8 cellular contexts compared by ENCODE assay signal in genomic region chr3:50260027-50260941, GRCh38. TPM values are rescaled to one million over a fixed set of nuclear protein-coding genes. Genes with fewer than 3 reads are reported as not detected.
DNase-seq lines count a peak whose midpoint lies in the region; ATAC-seq and TF ChIP-seq lines count a peak whose summit lies in the region.

No MANE protein-coding gene starts in this region.

- peak overlapping the region; percentile 81 to 83 for H3K27ac Mint-ChIP-seq in stimulated activated naive CD8-positive, alpha-beta T cell treated with anti-CD3 and anti-CD28 coated beads, Interleukin-15, amount 100 ng/mL, for 72 hours

- peak overlapping the region; percentile 59 for H3K4me2 ChIP-seq in neural cell (ENCODE audit: low read length)

- DNase-seq in D341Med (ENCODE audit: low spot score) = peak; percentile 98
- DNase-seq in RWPE2 (ENCODE audit: low spot score) = no peak
- DNase-seq in activated effector memory CD4-positive, alpha-beta T cell treated with anti-CD3 and anti-CD28 coated beads, Interleukin-2, amount 50 U/mL, for 16 hours = peak; percentile 95
- peak; percentile 85 for DNase-seq in fibroblast of the aortic adventitia (ENCODE audit: low read depth)
- DNase-seq in stimulated activated naive CD8-positive, alpha-beta T cell treated with anti-CD3 and anti-CD28 coated beads, Interleukin-15, amount 100 ng/mL, for 72 hours = peak; percentile 86 to 90

- TF ChIP-seq CTCF in RWPE2 (IDR thresholded peaks at IDR 0.05; ENCODE audit: poor library complexity, severe bottlenecking) = peak; percentile 97
- peak; percentile 74 for TF ChIP-seq CTCF in fibroblast of the aortic adventitia (IDR thresholded peaks at IDR 0.05; ENCODE audit: insufficient read depth, low read length)
- peak; percentile 98 for TF ChIP-seq CTCF in neural cell (IDR thresholded peaks at IDR 0.05; ENCODE audit: poor library complexity, severe bottlenecking)

- H3K9ac ChIP-seq in HUES64 (ENCODE audit: low read depth, low read length) = peak overlapping the region; percentile 84
- peak overlapping the region; percentile 95 for H3K9ac ChIP-seq in neural cell (ENCODE audit: low read length)

- H2AFZ ChIP-seq in neural cell (ENCODE audit: low read depth, low read length) = peak overlapping the region; percentile 33

- no peaks in the 10 kb centered on the region for H3K79me2 ChIP-seq in neural cell (replicated peaks; ENCODE audit: insufficient read depth, low read length)

- ATAC-seq in GM19468 (IDR thresholded peaks at IDR 0.05; ENCODE audit: extremely low read depth, unreplicated experiment) = peak; percentile 84
- peak; percentile 65 for ATAC-seq in RWPE2 (ENCODE audit: low read depth)
- peak; percentile 92 for ATAC-seq in stimulated activated naive CD8-positive, alpha-beta T cell treated with anti-CD3 and anti-CD28 coated beads, Interleukin-15, amount 100 ng/mL, for 72 hours

- H3K27ac ChIP-seq in HUES64 (ENCODE audit: low read depth, low read length) = peak overlapping the region; percentile 94
- peak overlapping the region; percentile 59 for H3K27ac ChIP-seq in RWPE2 (ENCODE audit: poor library complexity, severe bottlenecking)
- H3K27ac ChIP-seq in neural cell (ENCODE audit: low read length) = peak overlapping the region; percentile 90

- H3K27me3 Mint-ChIP-seq in stimulated activated naive CD8-positive, alpha-beta T cell treated with anti-CD3 and anti-CD28 coated beads, Interleukin-15, amount 100 ng/mL, for 72 hours = no peaks in the 10 kb centered on the region

- H3K9me3 ChIP-seq in HUES64 (ENCODE audit: insufficient read depth, low read depth, low read length) = no peaks in the 10 kb centered on the region
- no peaks in the 10 kb centered on the region for H3K9me3 ChIP-seq in RWPE2 (ENCODE audit: severe bottlenecking)
- no peaks in the 10 kb centered on the region for H3K9me3 ChIP-seq in neural cell (ENCODE audit: low read length)

- H3K4me3 ChIP-seq in HUES64 (ENCODE audit: low read length) (peak overlapping the region; percentile 48), RWPE2 (ENCODE audit: severe bottlenecking) (peak overlapping the region; percentile 31), fibroblast of the aortic adventitia (ENCODE audit: low read depth, low read length) (peak overlapping the region; percentile 64), neural cell (ENCODE audit: low read length) (peak overlapping the region; percentile 69)

- no peaks in the 10 kb centered on the region for H4K20me1 ChIP-seq in neural cell (ENCODE audit: insufficient read depth)

- peaks cover 32% of the 10 kb centered on the region for H3K4me1 Mint-ChIP-seq in stimulated activated naive CD8-positive, alpha-beta T cell treated with anti-CD3 and anti-CD28 coated beads, Interleukin-15, amount 100 ng/mL, for 72 hours

- peak; percentile 71 for TF ChIP-seq RAD21 in neural cell (conservative IDR thresholded peaks at IDR 0.05)

- peak; percentile 55 for TF ChIP-seq EP300 in neural cell (conservative IDR thresholded peaks at IDR 0.05; ENCODE audit: poor library complexity, severe bottlenecking)

- peaks cover 28% of the 10 kb centered on the region for H3K36me3 ChIP-seq in HUES64 (ENCODE audit: insufficient read depth, low read length)
- peaks cover 33% of the 10 kb centered on the region for H3K36me3 ChIP-seq in RWPE2 (ENCODE audit: low read depth)
- H3K36me3 ChIP-seq in neural cell (ENCODE audit: insufficient read depth, low read length) = peaks cover 5% of the 10 kb centered on the region

- no peaks in the 10 kb centered on the region for H3K9me3 Mint-ChIP-seq in stimulated activated naive CD8-positive, alpha-beta T cell treated with anti-CD3 and anti-CD28 coated beads, Interleukin-15, amount 100 ng/mL, for 72 hours

- H3K4me1 ChIP-seq in HUES64 (ENCODE audit: insufficient read depth, low read length) (peaks cover 26% of the 10 kb centered on the region), RWPE2 (ENCODE audit: insufficient read depth, poor library complexity, severe bottlenecking) (peaks cover 21% of the 10 kb centered on the region)

- H3K4me3 Mint-ChIP-seq in stimulated activated naive CD8-positive, alpha-beta T cell treated with anti-CD3 and anti-CD28 coated beads, Interleukin-15, amount 100 ng/mL, for 72 hours = peak overlapping the region; percentile 73 to 86

- H3K9me2 ChIP-seq in neural cell (ENCODE audit: insufficient read depth, low read length) = no peaks in the 10 kb centered on the region

- 3% methylated on average over 70 of the region's 70 CpGs for WGBS in HUES64

- H3F3A ChIP-seq in neural cell (ENCODE audit: insufficient read depth, low read length, poor library complexity, severe bottlenecking) = peaks cover 5% of the 10 kb centered on the region

- no peaks in the 10 kb centered on the region for H3K27me3 ChIP-seq in HUES64 (ENCODE audit: insufficient read depth, low read length)
- no peaks in the 10 kb centered on the region for H3K27me3 ChIP-seq in RWPE2 (ENCODE audit: insufficient read depth, poor library complexity, severe bottlenecking)
- H3K27me3 ChIP-seq in neural cell (ENCODE audit: insufficient read depth, low read depth, low read length) = no peaks in the 10 kb centered on the region

TF ChIP-seq in neural cell, 6 proteins besides CTCF, POLR2A, EP300 and RAD21:
- peak; percentile 42 for TF ChIP-seq REST (IDR thresholded peaks at IDR 0.05; ENCODE audit: borderline replicate concordance)
- peak; percentile 64 for TF ChIP-seq POLR2AphosphoS5 (IDR thresholded peaks at IDR 0.05)
- TF ChIP-seq TAF1 (IDR thresholded peaks at IDR 0.05; ENCODE audit: low read depth) = no peak
- TF ChIP-seq MXI1 (conservative IDR thresholded peaks at IDR 0.05; ENCODE audit: poor library complexity, severe bottlenecking) = peak; percentile 52
- peak; percentile 78 for TF ChIP-seq SMC3 (conservative IDR thresholded peaks at IDR 0.05; ENCODE audit: poor library complexity)

RNA-seq across cellular contexts. Expression of gene SEMA3B, which starts 8.7 kb away (rescaled TPM):
- polyA plus RNA-seq in HUES64 (2013, experiment 1 of 2) = 2.8 TPM
- polyA plus RNA-seq in HUES64 (2013, experiment 2 of 2) = 3.6 TPM
- 9.7 and 110 TPM in 2 replicates for total RNA-seq in fibroblast of the aortic adventitia (ENCODE audit: low replicate concordance)
- polyA plus RNA-seq in neural cell = 7.8 and 9.6 TPM in 2 replicates
- 2.2 and 3.4 TPM in 2 replicates for polyA minus RNA-seq in neural cell

RNA-seq across cellular contexts. Expression of gene LSMEM2, which starts 18.6 kb away (rescaled TPM):
- polyA plus RNA-seq in HUES64 (2013, experiment 1 of 2) = not detected
- polyA plus RNA-seq in HUES64 (2013, experiment 2 of 2) = 0.19 TPM
- not detected in 2 replicates for total RNA-seq in fibroblast of the aortic adventitia (ENCODE audit: low replicate concordance)
- not detected in 2 replicates for polyA plus RNA-seq in neural cell
- not detected in 2 replicates for polyA minus RNA-seq in neural cell

RNA-seq across cellular contexts. Expression of gene GNAI2, which starts 24.3 kb away (rescaled TPM):
- polyA plus RNA-seq in HUES64 (2013, experiment 1 of 2) = 197 TPM
- 225 TPM for polyA plus RNA-seq in HUES64 (2013, experiment 2 of 2)
- total RNA-seq in fibroblast of the aortic adventitia (ENCODE audit: low replicate concordance) = 195 and 203 TPM in 2 replicates
- polyA plus RNA-seq in neural cell = 81.6 and 101 TPM in 2 replicates
- polyA minus RNA-seq in neural cell = 79.0 and 79.4 TPM in 2 replicates

RNA-seq across cellular contexts. Expression of gene IFRD2, which starts 31.9 kb away (rescaled TPM):
- polyA plus RNA-seq in HUES64 (2013, experiment 1 of 2) = 67.8 TPM
- polyA plus RNA-seq in HUES64 (2013, experiment 2 of 2) = 54.2 TPM
- total RNA-seq in fibroblast of the aortic adventitia (ENCODE audit: low replicate concordance) = 45.3 and 72.7 TPM in 2 replicates
- polyA plus RNA-seq in neural cell = 41.8 and 76.4 TPM in 2 replicates
- polyA minus RNA-seq in neural cell = 10.1 and 21.4 TPM in 2 replicates

RNA-seq across cellular contexts. Expression of gene HYAL3, which starts 38.9 kb away (rescaled TPM):
- polyA plus RNA-seq in HUES64 (2013, experiment 1 of 2) = 3.6 TPM
- 3.4 TPM for polyA plus RNA-seq in HUES64 (2013, experiment 2 of 2)
- total RNA-seq in fibroblast of the aortic adventitia (ENCODE audit: low replicate concordance) = 1.2 and 3.1 TPM in 2 replicates
- polyA plus RNA-seq in neural cell = 8.8 and 9.1 TPM in 2 replicates
- polyA minus RNA-seq in neural cell = 2.7 and 6.1 TPM in 2 replicates
